Comparison of ENCODE assay signal across 1 cellular context in the genomic region with DNA sequence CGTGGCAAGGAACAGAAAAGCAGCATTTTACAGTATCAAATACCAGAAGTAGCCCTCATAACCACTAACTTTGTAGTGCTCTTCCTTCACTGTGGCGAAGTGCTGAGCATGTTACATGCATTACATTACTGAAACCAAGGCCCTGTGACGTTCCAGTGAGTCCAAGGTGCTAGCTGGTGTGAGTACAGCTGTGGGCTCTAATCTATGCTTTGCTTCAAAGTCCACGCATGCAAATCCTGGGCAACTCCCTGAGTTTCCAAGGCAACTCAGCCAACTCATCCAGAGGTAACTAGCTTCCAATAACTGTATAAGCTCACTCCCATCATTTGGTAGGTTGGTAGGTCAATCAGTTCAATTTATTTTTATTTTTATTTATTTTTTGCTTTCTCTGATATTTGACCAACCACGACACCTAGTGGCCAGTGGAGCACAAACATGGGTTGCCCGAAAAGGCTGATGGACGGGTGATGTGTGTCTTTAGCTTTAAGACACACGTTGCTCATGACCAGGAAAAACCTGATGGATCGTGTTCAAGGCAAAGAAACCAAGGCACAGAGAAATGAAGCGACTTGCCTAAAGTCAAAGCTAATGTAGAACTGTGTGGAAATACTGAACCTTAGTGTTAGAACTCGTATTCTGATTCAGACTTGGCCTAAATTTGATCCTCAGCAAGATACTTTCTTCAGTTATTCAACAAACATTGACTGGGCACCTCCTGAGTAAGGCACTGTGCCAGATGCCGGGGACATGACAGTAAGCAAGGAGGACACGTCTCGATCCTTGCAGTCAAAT.
TF ChIP-seq lines count a peak whose summit lies in the region.

No MANE protein-coding gene starts in this region.

TF ChIP-seq in HCT116, 20 proteins besides CTCF, POLR2A, EP300 and RAD21 (continued from another document):
- TF ChIP-seq, protein P1, sequence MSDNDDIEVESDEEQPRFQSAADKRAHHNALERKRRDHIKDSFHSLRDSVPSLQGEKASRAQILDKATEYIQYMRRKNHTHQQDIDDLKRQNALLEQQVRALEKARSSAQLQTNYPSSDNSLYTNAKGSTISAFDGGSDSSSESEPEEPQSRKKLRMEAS (IDR thresholded peaks at IDR 0.05), result 0 out of 2 replicates have a peak, but pooled peaks have one; percentile 21
- no peak for TF ChIP-seq SP1 (IDR thresholded peaks at IDR 0.05; ENCODE audit: low read depth)
- TF ChIP-seq, protein P2, sequence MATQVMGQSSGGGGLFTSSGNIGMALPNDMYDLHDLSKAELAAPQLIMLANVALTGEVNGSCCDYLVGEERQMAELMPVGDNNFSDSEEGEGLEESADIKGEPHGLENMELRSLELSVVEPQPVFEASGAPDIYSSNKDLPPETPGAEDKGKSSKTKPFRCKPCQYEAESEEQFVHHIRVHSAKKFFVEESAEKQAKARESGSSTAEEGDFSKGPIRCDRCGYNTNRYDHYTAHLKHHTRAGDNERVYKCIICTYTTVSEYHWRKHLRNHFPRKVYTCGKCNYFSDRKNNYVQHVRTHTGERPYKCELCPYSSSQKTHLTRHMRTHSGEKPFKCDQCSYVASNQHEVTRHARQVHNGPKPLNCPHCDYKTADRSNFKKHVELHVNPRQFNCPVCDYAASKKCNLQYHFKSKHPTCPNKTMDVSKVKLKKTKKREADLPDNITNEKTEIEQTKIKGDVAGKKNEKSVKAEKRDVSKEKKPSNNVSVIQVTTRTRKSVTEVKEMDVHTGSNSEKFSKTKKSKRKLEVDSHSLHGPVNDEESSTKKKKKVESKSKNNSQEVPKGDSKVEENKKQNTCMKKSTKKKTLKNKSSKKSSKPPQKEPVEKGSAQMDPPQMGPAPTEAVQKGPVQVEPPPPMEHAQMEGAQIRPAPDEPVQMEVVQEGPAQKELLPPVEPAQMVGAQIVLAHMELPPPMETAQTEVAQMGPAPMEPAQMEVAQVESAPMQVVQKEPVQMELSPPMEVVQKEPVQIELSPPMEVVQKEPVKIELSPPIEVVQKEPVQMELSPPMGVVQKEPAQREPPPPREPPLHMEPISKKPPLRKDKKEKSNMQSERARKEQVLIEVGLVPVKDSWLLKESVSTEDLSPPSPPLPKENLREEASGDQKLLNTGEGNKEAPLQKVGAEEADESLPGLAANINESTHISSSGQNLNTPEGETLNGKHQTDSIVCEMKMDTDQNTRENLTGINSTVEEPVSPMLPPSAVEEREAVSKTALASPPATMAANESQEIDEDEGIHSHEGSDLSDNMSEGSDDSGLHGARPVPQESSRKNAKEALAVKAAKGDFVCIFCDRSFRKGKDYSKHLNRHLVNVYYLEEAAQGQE (IDR thresholded peaks at IDR 0.05; ENCODE audit: low read depth), result no peak
- TF ChIP-seq ELF1 (IDR thresholded peaks at IDR 0.05; ENCODE audit: borderline replicate concordance, low read depth), result no peak
- TF ChIP-seq TCF7L2 (IDR thresholded peaks at IDR 0.05; ENCODE audit: borderline replicate concordance, extremely low read depth, insufficient read depth, insufficient read length), result no peak
- no peak for TF ChIP-seq EZH2phosphoT487 (IDR thresholded peaks at IDR 0.05; ENCODE audit: borderline replicate concordance)
- TF ChIP-seq, protein P3, sequence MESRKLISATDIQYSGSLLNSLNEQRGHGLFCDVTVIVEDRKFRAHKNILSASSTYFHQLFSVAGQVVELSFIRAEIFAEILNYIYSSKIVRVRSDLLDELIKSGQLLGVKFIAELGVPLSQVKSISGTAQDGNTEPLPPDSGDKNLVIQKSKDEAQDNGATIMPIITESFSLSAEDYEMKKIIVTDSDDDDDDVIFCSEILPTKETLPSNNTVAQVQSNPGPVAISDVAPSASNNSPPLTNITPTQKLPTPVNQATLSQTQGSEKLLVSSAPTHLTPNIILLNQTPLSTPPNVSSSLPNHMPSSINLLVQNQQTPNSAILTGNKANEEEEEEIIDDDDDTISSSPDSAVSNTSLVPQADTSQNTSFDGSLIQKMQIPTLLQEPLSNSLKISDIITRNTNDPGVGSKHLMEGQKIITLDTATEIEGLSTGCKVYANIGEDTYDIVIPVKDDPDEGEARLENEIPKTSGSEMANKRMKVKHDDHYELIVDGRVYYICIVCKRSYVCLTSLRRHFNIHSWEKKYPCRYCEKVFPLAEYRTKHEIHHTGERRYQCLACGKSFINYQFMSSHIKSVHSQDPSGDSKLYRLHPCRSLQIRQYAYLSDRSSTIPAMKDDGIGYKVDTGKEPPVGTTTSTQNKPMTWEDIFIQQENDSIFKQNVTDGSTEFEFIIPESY (IDR thresholded peaks at IDR 0.05; ENCODE audit: extremely low read depth, insufficient replicate concordance, low read length), result no peak
